ENCODE assay signal across 8 cellular contexts in the genomic region with DNA sequence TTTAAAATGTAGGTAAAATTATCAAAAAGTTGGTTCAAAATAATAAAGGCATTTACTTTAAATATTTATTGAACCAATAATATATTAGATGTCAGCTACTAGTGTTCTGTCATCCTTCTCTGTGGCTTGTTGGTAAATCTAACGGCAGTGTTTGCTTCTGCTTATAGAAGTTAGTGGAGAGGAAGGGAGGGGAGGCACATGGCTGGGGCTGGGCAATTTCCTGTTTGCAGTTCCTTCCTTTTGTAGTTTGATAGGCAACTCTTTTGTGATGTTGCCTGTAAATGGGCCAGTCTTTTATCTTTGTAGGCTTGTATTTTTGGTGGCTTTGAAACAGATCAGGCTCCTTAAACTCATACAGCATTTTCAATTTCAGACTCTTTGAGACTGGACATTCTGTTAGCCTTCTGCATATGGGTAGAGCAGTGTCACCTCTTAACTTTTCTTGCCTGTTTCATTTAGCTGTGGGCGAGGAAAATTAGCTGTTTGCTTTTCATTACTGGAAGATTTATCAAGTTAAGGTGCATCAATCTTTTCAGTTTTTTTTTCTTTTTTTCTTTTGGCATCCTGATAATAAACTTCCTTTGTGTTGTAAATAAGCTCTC. TPM values are rescaled to one million over a fixed set of nuclear protein-coding genes. Genes with fewer than 3 reads are reported as not detected.
DNase-seq lines count a peak whose midpoint lies in the region; ATAC-seq, FAIRE-seq and TF ChIP-seq lines count a peak whose summit lies in the region.

No MANE protein-coding gene starts in this region.

- peak; percentile 85 to 90 for DNase-seq in AML-193 (lab: John Stamatoyannopoulos, UW)
- DNase-seq in NOMO-1 treated with dmso at 0.1 percent for 144 hours (lab: John Stamatoyannopoulos, UW; ENCODE audit: unreplicated experiment), result peak; percentile 71
- DNase-seq in activated effector memory CD4-positive, alpha-beta T cell treated with Interleukin-2 at 50 U/mL for 16 hours, result peak; percentile 59
- DNase-seq in HepG2 (ENCODE audit: low spot score), result peak; percentile 37
- peak in 1 of 2 donors; percentile 10 for DNase-seq in stimulated activated effector memory CD8-positive, alpha-beta T cell treated with anti-CD3 and anti-CD28 coated beads, Interleukin-12 subunit alpha, Interleukin-12 subunit beta, amount 100 ng/mL, for 72 hours (ENCODE audit: low spot score in 2 of 2)
- DNase-seq in NCI-H446 (lab: John Stamatoyannopoulos, UW), result no peak
- DNase-seq in NCI-H1436 treated with DMSO at 0.1 percent for 48 hours (lab: John Stamatoyannopoulos, UW), result no peak

- peak; percentile 73 for ATAC-seq in GM21515 (IDR thresholded peaks at IDR 0.05; ENCODE audit: unreplicated experiment)
- peak; percentile 85 for ATAC-seq in HepG2
- ATAC-seq in stimulated activated effector memory CD8-positive, alpha-beta T cell treated with anti-CD3 and anti-CD28 coated beads, Interleukin-12 subunit alpha, Interleukin-12 subunit beta, amount 100 ng/mL, for 72 hours, result peak; percentile 63

- peak overlapping the region; percentile 74 for H2AFZ ChIP-seq in HepG2 (ENCODE audit: low read length)

- no peaks in the 10 kb centered on the region for H3K27me3 ChIP-seq in HepG2 (ENCODE audit: control insufficient read depth in 1 of 2, insufficient read depth in 2 of 2, low read length in 2 of 2)

- H3K36me3 ChIP-seq in HepG2 (replicated peaks in 1 of 2; ENCODE audit: control insufficient read depth in 1 of 2, insufficient read depth in 2 of 2, low read length in 2 of 2), result 0 out of 5 replicates have a peak, but pooled peaks cover 0 to 3% of the 10 kb centered on the region in 2 experiments

- no peak for TF ChIP-seq POLR2A in HepG2 (IDR thresholded peaks at IDR 0.05; ENCODE audit: insufficient read depth in 1 of 2, low read depth in 2 of 2, low read length in 2 of 2)

- no peaks in the 10 kb centered on the region for H3K9me3 Mint-ChIP-seq in stimulated activated effector memory CD8-positive, alpha-beta T cell treated with anti-CD3 and anti-CD28 coated beads, Interleukin-12 subunit alpha, Interleukin-12 subunit beta, amount 100 ng/mL, for 72 hours

- intact Hi-C loops in HepG2 (cut with micrococcal nuclease; ENCODE audit: unreplicated experiment), result no loop called here

- peaks cover 10% of the 10 kb centered on the region for H3K4me1 ChIP-seq in HepG2 (ENCODE audit: insufficient read depth, low read length)

- no peak overlapping the region; the same call in 1 of the 2 replicates for H3K9ac ChIP-seq in HepG2 (ENCODE audit: insufficient read depth, low read depth, low read length)

- H3K36me3 Mint-ChIP-seq in stimulated activated effector memory CD8-positive, alpha-beta T cell treated with anti-CD3 and anti-CD28 coated beads, Interleukin-12 subunit alpha, Interleukin-12 subunit beta, amount 100 ng/mL, for 72 hours, result peaks cover 29% of the 10 kb centered on the region

- POLR2A ChIA-PET in HepG2 (lab: Yijun Ruan, JAX), result no interaction called here

- CTCF ChIA-PET in HepG2 (lab: Yijun Ruan, JAX; ENCODE audit: low intra/inter-chr PET ratio, low total read pairs), result no interaction called here

- H4K20me1 ChIP-seq in HepG2 (ENCODE audit: insufficient read depth, low read length), result no peaks in the 10 kb centered on the region

- no peaks in the 10 kb centered on the region for H3K9me3 ChIP-seq in HepG2 (ENCODE audit: low read length)

- H3K4me3 Mint-ChIP-seq in stimulated activated effector memory CD8-positive, alpha-beta T cell treated with anti-CD3 and anti-CD28 coated beads, Interleukin-12 subunit alpha, Interleukin-12 subunit beta, amount 100 ng/mL, for 72 hours, result peak overlapping the region; percentile 46

- in situ Hi-C loops in HepG2 (cut with HindIII; ENCODE audit: extremely low pct_ligation_motif_present, low pct_unique_long_range_greater_than_20kb), result no loop called here

- H3K4me2 ChIP-seq in HepG2 (ENCODE audit: low read depth, low read length), result 0 out of 2 replicates have a peak overlapping the region, but pooled peaks have one; percentile 21

- no peak for TF ChIP-seq RAD21 in HepG2 (CRISPR knock-in tag; IDR thresholded peaks at IDR 0.05)

- no peak for TF ChIP-seq EP300 in HepG2 (IDR thresholded peaks at IDR 0.05; ENCODE audit: low read depth in 2 of 2, low read length in 2 of 2)
- TF ChIP-seq EP300 in HepG2 (CRISPR knock-in tag; IDR thresholded peaks at IDR 0.05; ENCODE audit: borderline replicate concordance), result no peak

- no peak for TF ChIP-seq CTCF in HepG2 (CRISPR knock-in tag; IDR thresholded peaks at IDR 0.05)

- no peak overlapping the region for H3K27ac ChIP-seq in HepG2 (ENCODE audit: extremely low read length, insufficient read depth, low read length)

- H3K4me3 ChIP-seq in HepG2 (replicated peaks in 1 of 3; ENCODE audit: insufficient read depth in 1 of 3, low read depth in 2 of 3, low read length in 3 of 3), result no peak overlapping the region

- no TSS peak for BruUV-seq in HepG2 (replicated peaks; lab: Mats Ljungman, UMichigan)

- H3K79me2 ChIP-seq in HepG2 (ENCODE audit: insufficient read depth, low read length), result no peaks in the 10 kb centered on the region

- WGBS in HepG2 (ENCODE audit: low lambda C conversion rate), result 47% methylated on average over 2 of the region's 2 CpGs

- peak overlapping the region; percentile 90 for H3K27ac Mint-ChIP-seq in stimulated activated effector memory CD8-positive, alpha-beta T cell treated with anti-CD3 and anti-CD28 coated beads, Interleukin-12 subunit alpha, Interleukin-12 subunit beta, amount 100 ng/mL, for 72 hours

- H3K4me1 Mint-ChIP-seq in stimulated activated effector memory CD8-positive, alpha-beta T cell treated with anti-CD3 and anti-CD28 coated beads, Interleukin-12 subunit alpha, Interleukin-12 subunit beta, amount 100 ng/mL, for 72 hours, result peaks cover 71% of the 10 kb centered on the region

- peak; percentile 55 for FAIRE-seq in HepG2 (lab: Jason Lieb, UNC)

TF ChIP-seq in HepG2, 621 proteins besides CTCF, POLR2A, EP300 and RAD21 (continues in another document):
- TF ChIP-seq ZNF329 (CRISPR knock-in tag; IDR thresholded peaks at IDR 0.05; ENCODE audit: low read depth) (no peak), NR2C2 (CRISPR knock-in tag; IDR thresholded peaks at IDR 0.05; ENCODE audit: borderline replicate concordance) (no peak), ZNF3 (CRISPR knock-in tag; IDR thresholded peaks at IDR 0.05) (no peak), SOX13 (IDR thresholded peaks at IDR 0.05) (no peak), SOX13 (CRISPR knock-in tag; conservative IDR thresholded peaks at IDR 0.05 in 1 of 2, IDR thresholded peaks at IDR 0.05 in 1 of 2) (0 out of 4 replicates have a peak, but pooled peaks of 1 of the 2 experiments have one; percentile 41), ZNF891 (CRISPR knock-in tag; IDR thresholded peaks at IDR 0.05) (no peak), ZNF7 (CRISPR knock-in tag; IDR thresholded peaks at IDR 0.05) (peak; percentile 85)
- TF ChIP-seq, protein P1, sequence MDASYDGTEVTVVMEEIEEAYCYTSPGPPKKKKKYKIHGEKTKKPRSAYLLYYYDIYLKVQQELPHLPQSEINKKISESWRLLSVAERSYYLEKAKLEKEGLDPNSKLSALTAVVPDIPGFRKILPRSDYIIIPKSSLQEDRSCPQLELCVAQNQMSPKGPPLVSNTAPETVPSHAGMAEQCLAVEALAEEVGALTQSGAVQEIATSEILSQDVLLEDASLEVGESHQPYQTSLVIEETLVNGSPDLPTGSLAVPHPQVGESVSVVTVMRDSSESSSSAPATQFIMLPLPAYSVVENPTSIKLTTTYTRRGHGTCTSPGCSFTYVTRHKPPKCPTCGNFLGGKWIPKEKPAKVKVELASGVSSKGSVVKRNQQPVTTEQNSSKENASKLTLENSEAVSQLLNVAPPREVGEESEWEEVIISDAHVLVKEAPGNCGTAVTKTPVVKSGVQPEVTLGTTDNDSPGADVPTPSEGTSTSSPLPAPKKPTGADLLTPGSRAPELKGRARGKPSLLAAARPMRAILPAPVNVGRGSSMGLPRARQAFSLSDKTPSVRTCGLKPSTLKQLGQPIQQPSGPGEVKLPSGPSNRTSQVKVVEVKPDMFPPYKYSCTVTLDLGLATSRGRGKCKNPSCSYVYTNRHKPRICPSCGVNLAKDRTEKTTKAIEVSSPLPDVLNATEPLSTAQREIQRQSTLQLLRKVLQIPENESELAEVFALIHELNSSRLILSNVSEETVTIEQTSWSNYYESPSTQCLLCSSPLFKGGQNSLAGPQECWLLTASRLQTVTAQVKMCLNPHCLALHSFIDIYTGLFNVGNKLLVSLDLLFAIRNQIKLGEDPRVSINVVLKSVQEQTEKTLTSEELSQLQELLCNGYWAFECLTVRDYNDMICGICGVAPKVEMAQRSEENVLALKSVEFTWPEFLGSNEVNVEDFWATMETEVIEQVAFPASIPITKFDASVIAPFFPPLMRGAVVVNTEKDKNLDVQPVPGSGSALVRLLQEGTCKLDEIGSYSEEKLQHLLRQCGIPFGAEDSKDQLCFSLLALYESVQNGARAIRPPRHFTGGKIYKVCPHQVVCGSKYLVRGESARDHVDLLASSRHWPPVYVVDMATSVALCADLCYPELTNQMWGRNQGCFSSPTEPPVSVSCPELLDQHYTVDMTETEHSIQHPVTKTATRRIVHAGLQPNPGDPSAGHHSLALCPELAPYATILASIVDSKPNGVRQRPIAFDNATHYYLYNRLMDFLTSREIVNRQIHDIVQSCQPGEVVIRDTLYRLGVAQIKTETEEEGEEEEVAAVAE (CRISPR knock-in tag; IDR thresholded peaks at IDR 0.05; ENCODE audit: borderline replicate concordance), result no peak

RNA-seq across cellular contexts. Expression of a gene that starts 48.1 kb away (rescaled TPM):
- total RNA-seq in HepG2 (2016; rRNA removed; fragmentation: Illumina TruSeq; extraction: Trizol), result 3.3 and 4.9 TPM in 2 replicates
- total RNA-seq in HepG2 (2016; cell fraction: cytosol; rRNA removed; fragmentation: Illumina TruSeq; extraction: Trizol; ENCODE audit: low read depth), result 1.9 and 2.0 TPM in 2 replicates
- total RNA-seq in HepG2 (2016; cell fraction: insoluble cytoplasmic fraction; rRNA removed; fragmentation: Illumina TruSeq; extraction: Trizol), result 2.9 and 4.9 TPM in 2 replicates
- 1.7 and 2.1 TPM in 2 replicates for total RNA-seq in HepG2 (2016; cell fraction: membrane; rRNA removed; fragmentation: Illumina TruSeq; extraction: Trizol)
- total RNA-seq in HepG2 (2016; cell fraction: nucleus; rRNA removed; fragmentation: Illumina TruSeq; extraction: Trizol), result 11.3 and 12.9 TPM in 2 replicates
- polyA plus RNA-seq in HepG2 (2011; rRNA removed), result 2.4 and 2.8 TPM in 2 replicates
- polyA plus RNA-seq in HepG2 (2011; cell fraction: cytosol; rRNA removed), result 1.4 and 1.9 TPM in 2 replicates
- polyA plus RNA-seq in HepG2 (2011; cell fraction: nucleus; rRNA removed), result 3.7 TPM in 2 replicates
- polyA plus RNA-seq in HepG2 (2012), result 1.8 and 2.5 TPM in 2 replicates
- polyA plus RNA-seq in HepG2 (2016; cell fraction: cytosol; fragmentation: Illumina TruSeq; extraction: Trizol; ENCODE audit: low read depth), result 0.10 and 0.17 TPM in 2 replicates
- polyA plus RNA-seq in HepG2 (2016; cell fraction: insoluble cytoplasmic fraction; fragmentation: Illumina TruSeq; extraction: Trizol; ENCODE audit: low read depth), result 2.7 and 3.1 TPM in 2 replicates
- polyA plus RNA-seq in HepG2 (2016; cell fraction: membrane; fragmentation: Illumina TruSeq; extraction: Trizol; ENCODE audit: low read depth), result 0.52 and 0.74 TPM in 2 replicates
- 4.3 and 5.8 TPM in 2 replicates for polyA plus RNA-seq in HepG2 (2016; cell fraction: nucleus; fragmentation: Illumina TruSeq; extraction: Trizol; ENCODE audit: insufficient read depth, low read depth)
- 1.9 and 2.2 TPM in 2 replicates for polyA minus RNA-seq in HepG2 (2011; rRNA and poly(A)+ RNA removed; ENCODE audit: low replicate concordance)
- 3.2 and 4.2 TPM in 2 replicates for polyA minus RNA-seq in HepG2 (2011; cell fraction: cytosol; rRNA and poly(A)+ RNA removed)
- 27.4 and 27.6 TPM in 2 replicates for polyA minus RNA-seq in HepG2 (2011; cell fraction: nucleus; rRNA and poly(A)+ RNA removed)

Comparison
In these comparisons a context has a peak if more than half of its experiments do, and no peak if none do; other contexts are left out.
1. DNase-seq: peak in AML-193 (2 of 2), NOMO-1 treated with dmso at 0.1 percent for 144 hours (single experiment), activated effector memory CD4-positive, alpha-beta T cell treated with Interleukin-2 at 50 U/mL for 16 hours (single experiment) and HepG2 (single experiment); none in NCI-H446 (0 of 2) and NCI-H1436 treated with DMSO at 0.1 percent for 48 hours (single experiment).
2. Peak in every context shown above with its lines, with median percentiles within 50 percentile points of each other: ATAC-seq.